Comparison of ENCODE assay signal across 8 cellular contexts in the genomic region with DNA sequence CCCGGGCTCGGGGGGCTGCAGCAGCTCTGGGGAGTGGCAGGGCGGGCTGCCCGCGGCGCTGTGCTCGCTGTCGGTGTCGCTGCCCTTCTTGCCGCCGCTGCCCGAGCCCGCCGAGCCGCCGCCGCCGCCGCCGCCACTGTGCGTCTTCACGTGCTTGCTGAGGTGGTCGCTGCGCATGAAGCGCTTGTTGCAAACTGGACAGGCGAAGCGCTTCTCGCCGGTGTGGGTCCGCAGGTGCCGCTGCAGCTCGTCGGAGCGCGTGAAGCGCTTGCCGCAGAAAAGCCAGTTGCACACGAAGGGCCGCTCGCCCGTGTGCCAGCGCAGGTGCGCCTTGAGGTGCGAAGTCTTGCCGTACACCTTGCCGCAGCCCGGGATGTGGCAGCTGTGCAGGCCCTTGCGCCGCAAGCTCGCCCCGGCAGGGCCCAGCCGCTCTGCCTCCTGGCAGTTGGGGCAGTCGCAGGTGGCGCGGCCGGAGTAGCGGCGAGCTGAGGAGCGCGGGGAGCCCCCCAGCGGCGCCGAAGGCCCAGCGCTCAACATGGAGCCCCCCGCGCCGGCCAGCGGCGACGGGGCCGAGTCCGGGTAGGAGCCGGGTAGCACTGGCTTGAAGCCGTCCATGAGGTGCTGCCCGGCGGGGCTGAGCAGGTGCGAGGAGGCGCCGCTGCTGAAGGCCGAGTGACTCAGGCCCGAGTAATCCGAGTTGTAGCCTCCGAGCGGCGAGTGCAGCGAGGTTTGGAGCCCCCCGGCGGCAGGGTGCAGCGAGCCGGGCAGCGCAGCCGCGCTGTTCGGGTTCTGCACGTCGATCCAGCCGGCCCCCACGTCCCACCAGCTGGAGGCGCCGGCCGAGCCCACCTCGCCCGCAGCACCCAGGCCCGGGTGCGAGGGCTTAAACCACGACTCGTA. TPM values are rescaled to one million over a fixed set of nuclear protein-coding genes. Genes with fewer than 3 reads are reported as not detected.
DNase-seq lines count a peak whose midpoint lies in the region; ATAC-seq, FAIRE-seq and TF ChIP-seq lines count a peak whose summit lies in the region.

No MANE protein-coding gene starts in this region.

- TF ChIP-seq CTCF in Caco-2 (IDR thresholded peaks at IDR 0.05; ENCODE audit: insufficient read depth in 1 of 2, low read depth in 1 of 2, low read length in 1 of 2, severe bottlenecking in 1 of 2, unreplicated experiment in 1 of 2) (peak; percentile 66 to 82), MCF 10A (IDR thresholded peaks at IDR 0.05; ENCODE audit: unreplicated experiment) (no peak), thyroid gland (IDR thresholded peaks at IDR 0.05) (no peak)

- POLR2A ChIA-PET in Caco-2 (lab: Charles Lee) (interaction anchor here (0.6 to 2.4 kb wide), 2 partner anchors 13 to 567 kb away, joined by 10 to 17 read pairs; no protein-coding TSS in a partner anchor), MCF 10A (lab: Yijun Ruan, JAX) (interaction anchor here (0.7 to 2.8 kb wide), 3 partner anchors 14 to 467 kb away, joined by 3 to 19 read pairs (median 5); no protein-coding TSS in a partner anchor)
- POLR2A ChIA-PET in CD4-positive, alpha-beta memory T cell (lab: Charles Lee; ENCODE audit: partially characterized antibody) = no interaction called here

- H3K4me1 Mint-ChIP-seq in Caco-2 (ENCODE audit: low read depth, unreplicated experiment) (peaks cover 45% of the 10 kb centered on the region), MCF 10A (ENCODE audit: insufficient read depth, unreplicated experiment) (peaks cover 6% of the 10 kb centered on the region)
- H3K4me1 Mint-ChIP-seq in natural killer cell treated with Interleukin-12 subunit alpha and Interleukin-12 subunit beta and Interleukin-15 and Interleukin-18, amount 100 ng/mL, for 72 hours (ENCODE audit: low read depth in 2 of 2) = peaks cover 17 to 25% of the 10 kb centered on the region in 2 donors
- peaks cover 11 to 28% (median 18%) of the 10 kb centered on the region in 4 donors for H3K4me1 Mint-ChIP-seq in CD4-positive, alpha-beta memory T cell

- CTCF ChIA-PET in Caco-2 (lab: Charles Lee) (interaction anchor here (0.6 kb wide), 2 partner anchors 134 to 256 kb away, joined by 3 to 4 read pairs; no protein-coding TSS in a partner anchor), MCF 10A (lab: Yijun Ruan, JAX) (interaction anchor here (0.6 to 1.1 kb wide), 3 partner anchors 10 to 461 kb away, joined by 3 to 4 read pairs (median 3); no protein-coding TSS in a partner anchor)
- CTCF ChIA-PET in CD4-positive, alpha-beta memory T cell (lab: Charles Lee; ENCODE audit: partially characterized antibody) = no interaction called here

- H3K36me3 ChIP-seq in Caco-2 (ENCODE audit: control insufficient read depth, insufficient read depth, low read length) (no peaks in the 10 kb centered on the region), thyroid gland (no peaks in the 10 kb centered on the region)
- H3K36me3 ChIP-seq in CD4-positive, alpha-beta memory T cell (ENCODE audit: insufficient read depth, low read length) = no peaks in the 10 kb centered on the region

- BruUV-seq in Caco-2 (replicated peaks; lab: Mats Ljungman, UMichigan) = no TSS peak
- no TSS peak for BruUV-seq in MCF 10A (replicated peaks; lab: Mats Ljungman, UMichigan)

- H3K4me3 Mint-ChIP-seq in Caco-2 (ENCODE audit: unreplicated experiment) (peak overlapping the region; percentile 92), MCF 10A (ENCODE audit: unreplicated experiment) (peak overlapping the region; percentile 86)
- H3K4me3 Mint-ChIP-seq in natural killer cell treated with Interleukin-12 subunit alpha and Interleukin-12 subunit beta and Interleukin-15 and Interleukin-18, amount 100 ng/mL, for 72 hours = peak overlapping the region; percentile 80
- H3K4me3 Mint-ChIP-seq in CD4-positive, alpha-beta memory T cell = no peak overlapping the region

- DNase-seq in Caco-2 (peak; percentile 80 to 87), HTR-8/SVneo (ENCODE audit: insufficient read length, low spot score) (peak; percentile 53), MCF 10A (ENCODE audit: unreplicated experiment) (peak; percentile 63), GM19238 (ENCODE audit: insufficient read length, low spot score) (no peak), thyroid gland (no peak)
- DNase-seq in natural killer cell treated with Interleukin-12 subunit alpha and Interleukin-12 subunit beta and Interleukin-15 and Interleukin-18, amount 100 ng/mL, for 72 hours (ENCODE audit: low spot score) = no peak
- DNase-seq in CD4-positive, alpha-beta memory T cell = no peak

- H3K27me3 ChIP-seq in Caco-2 (replicated peaks; ENCODE audit: control insufficient read depth, insufficient read depth, low read length) (no peaks in the 10 kb centered on the region), thyroid gland (peaks cover 75% of the 10 kb centered on the region)
- H3K27me3 ChIP-seq in CD4-positive, alpha-beta memory T cell (ENCODE audit: insufficient read depth, low read length) = peaks cover 30% of the 10 kb centered on the region

- 3 to 7% methylated on average over 28 to 39 of the region's 107 CpGs for WGBS in thyroid gland, 2 donors

- FAIRE-seq in HTR-8/SVneo (lab: Jason Lieb, UNC) = peak; percentile 52

- H3K4me3 ChIP-seq in Caco-2 (ENCODE audit: low read depth, low read length) (peak overlapping the region; percentile 84), thyroid gland (replicated peaks in 1 of 3) (peak overlapping the region in 1 of 3 donors; percentile 0)
- H3K4me3 ChIP-seq in CD4-positive, alpha-beta memory T cell (ENCODE audit: low read length in 2 of 2) = no peak overlapping the region

- peak overlapping the region; percentile 89 for H3K27ac Mint-ChIP-seq in Caco-2 (ENCODE audit: unreplicated experiment)
- H3K27ac Mint-ChIP-seq in MCF 10A (ENCODE audit: low read depth, unreplicated experiment) = no peak overlapping the region
- peak overlapping the region in 1 of 2 donors; percentile 24 for H3K27ac Mint-ChIP-seq in natural killer cell treated with Interleukin-12 subunit alpha and Interleukin-12 subunit beta and Interleukin-15 and Interleukin-18, amount 100 ng/mL, for 72 hours
- H3K27ac Mint-ChIP-seq in CD4-positive, alpha-beta memory T cell = peak overlapping the region in 1 of 7 donors; percentile 77

- H3K9me3 Mint-ChIP-seq in Caco-2 (ENCODE audit: unreplicated experiment) (no peaks in the 10 kb centered on the region), MCF 10A (ENCODE audit: unreplicated experiment) (no peaks in the 10 kb centered on the region)
- no peaks in the 10 kb centered on the region for H3K9me3 Mint-ChIP-seq in natural killer cell treated with Interleukin-12 subunit alpha and Interleukin-12 subunit beta and Interleukin-15 and Interleukin-18, amount 100 ng/mL, for 72 hours
- H3K9me3 Mint-ChIP-seq in CD4-positive, alpha-beta memory T cell = peaks cover 0 to 62% (median 33%) of the 10 kb centered on the region in 8 donors

- peak; percentile 36 to 55 for ATAC-seq in natural killer cell treated with Interleukin-12 subunit alpha and Interleukin-12 subunit beta and Interleukin-15 and Interleukin-18, amount 100 ng/mL, for 72 hours
- no peak for ATAC-seq in HG03520 (IDR thresholded peaks at IDR 0.05; ENCODE audit: unreplicated experiment)

- H3K27me3 Mint-ChIP-seq in Caco-2 (ENCODE audit: insufficient read depth, unreplicated experiment) (peaks cover 3% of the 10 kb centered on the region), MCF 10A (ENCODE audit: insufficient read depth, unreplicated experiment) (peaks cover 25% of the 10 kb centered on the region)
- peaks cover 51 to 73% of the 10 kb centered on the region in 2 donors for H3K27me3 Mint-ChIP-seq in natural killer cell treated with Interleukin-12 subunit alpha and Interleukin-12 subunit beta and Interleukin-15 and Interleukin-18, amount 100 ng/mL, for 72 hours
- peaks cover 47 to 61% of the 10 kb centered on the region in 2 donors for H3K27me3 Mint-ChIP-seq in CD4-positive, alpha-beta memory T cell

- H3K4me1 ChIP-seq in Caco-2 = peaks cover 18% of the 10 kb centered on the region
- H3K4me1 ChIP-seq in thyroid gland = peaks cover 13 to 31% of the 10 kb centered on the region in 2 donors
- H3K4me1 ChIP-seq in CD4-positive, alpha-beta memory T cell (ENCODE audit: insufficient read depth, low read length) = peaks cover 19% of the 10 kb centered on the region

- H3K27ac ChIP-seq in thyroid gland = no peak overlapping the region
- no peak overlapping the region for H3K27ac ChIP-seq in CD4-positive, alpha-beta memory T cell (ENCODE audit: low read depth, low read length)

- H3K36me3 Mint-ChIP-seq in Caco-2 (ENCODE audit: insufficient read depth, unreplicated experiment) (peaks cover 19% of the 10 kb centered on the region), MCF 10A (ENCODE audit: insufficient read depth, unreplicated experiment) (no peaks in the 10 kb centered on the region)
- peaks cover 28% of the 10 kb centered on the region for H3K36me3 Mint-ChIP-seq in natural killer cell treated with Interleukin-12 subunit alpha and Interleukin-12 subunit beta and Interleukin-15 and Interleukin-18, amount 100 ng/mL, for 72 hours
- peaks cover 4 to 5% of the 10 kb centered on the region in 2 donors for H3K36me3 Mint-ChIP-seq in CD4-positive, alpha-beta memory T cell

- intact Hi-C loops in Caco-2 (cut with micrococcal nuclease; ENCODE audit: unreplicated experiment) = loop anchor here (1.0 to 5.0 kb wide), 4 partner anchors 46 to 643 kb away; partner anchors contain the start of gene SP4
- intact Hi-C loops in MCF 10A (cut with micrococcal nuclease) = no loop called here
- intact Hi-C loops in thyroid gland (cut with DNase I) = no loop called here
- intact Hi-C loops in CD4-positive, alpha-beta memory T cell (cut with micrococcal nuclease) = no loop called here

- H3K9me3 ChIP-seq in Caco-2 (no peaks in the 10 kb centered on the region), thyroid gland (no peaks in the 10 kb centered on the region)
- H3K9me3 ChIP-seq in CD4-positive, alpha-beta memory T cell (ENCODE audit: control insufficient read depth in 1 of 2, low read length in 2 of 2) = no peaks in the 10 kb centered on the region

- TF ChIP-seq POLR2A in thyroid gland (IDR thresholded peaks at IDR 0.05) = no peak

RNA-seq across cellular contexts. Expression of gene SP8, which starts 2.1 kb away (rescaled TPM):
- total RNA-seq in Caco-2 (2022) (13.2 and 13.3 TPM in 2 replicates), MCF 10A (2022) (0.16 and 0.71 TPM in 2 replicates), thyroid gland (not detected)
- not detected for total RNA-seq in natural killer cell treated with Interleukin-12 subunit alpha and Interleukin-12 subunit beta and Interleukin-15 and Interleukin-18, amount 100 ng/mL, for 72 hours
- not detected for total RNA-seq in CD4-positive, alpha-beta memory T cell
- not detected for polyA plus RNA-seq in CD4-positive, alpha-beta memory T cell

Comparison
In these comparisons a context has a peak if more than half of its experiments do, and no peak if none do; other contexts are left out.
1. DNase-seq: peak in Caco-2 (2 of 2), HTR-8/SVneo (single experiment) and MCF 10A (single experiment); none in natural killer cell treated with Interleukin-12 subunit alpha and Interleukin-12 subunit beta and Interleukin-15 and Interleukin-18, amount 100 ng/mL, for 72 hours (single experiment), GM19238 (single experiment), thyroid gland (0 of 2) and CD4-positive, alpha-beta memory T cell (0 of 5).
2. H3K4me3 Mint-ChIP-seq: peak in Caco-2 (single experiment), MCF 10A (single experiment) and natural killer cell treated with Interleukin-12 subunit alpha and Interleukin-12 subunit beta and Interleukin-15 and Interleukin-18, amount 100 ng/mL, for 72 hours (single experiment); none in CD4-positive, alpha-beta memory T cell (0 of 8).
3. CTCF ChIP-seq: peak in Caco-2 (2 of 2); none in MCF 10A (single experiment) and thyroid gland (0 of 6).